ENCODE assay signal across 14 cellular contexts in genomic region chr2:101733257-101733993, GRCh38. TPM values are rescaled to one million over a fixed set of nuclear protein-coding genes. Genes with fewer than 3 reads are reported as not detected.
A peak's percentile ranks its signal among the peaks of the same experiment; 100 is the strongest.
DNase-seq lines count a peak whose midpoint lies in the region; ATAC-seq, FAIRE-seq and TF ChIP-seq lines count a peak whose summit lies in the region.
"Had no signal": no experiment of that assay in that cellular context is flagged by ENCODE, and none has a peak within 500 bp of the region (broad histone marks: within the 10 kb centered on the region; RNA-seq: fewer than 3 reads in every experiment).

No MANE protein-coding gene starts in this region.

- peaks cover 0 to 38% (median 2%) of the 10 kb centered on the region in 4 donors for H3K4me1 ChIP-seq in Peyer's patch

- H3K27me3 ChIP-seq in Peyer's patch = no peaks in the 10 kb centered on the region
- H3K27me3 ChIP-seq: adrenal gland, uterus had no signal

- DNase-seq in activated CD4-positive, alpha-beta T cell treated with anti-CD3 and anti-CD28 coated beads for 36 hours = no peak
- DNase-seq in activated CD4-positive, alpha-beta T cell treated with anti-CD3 and anti-CD28 coated beads for 4 hours = no peak
- DNase-seq in activated CD8-positive, alpha-beta T cell treated with anti-CD3 and anti-CD28 coated beads for 36 hours = no peak
- peak; percentile 62 for DNase-seq in islet precursor cell
- DNase-seq in stimulated activated naive B cell treated with anti-CD40 and anti-IgM and Interleukin-4, amounts not matched to agents 10 μg/mL and 1 μg/mL and 100 μg/mL, for 72 hours = no peak
- DNase-seq in dedifferentiated amniotic fluid mesenchymal stem cell (ENCODE audit: extremely low spot score) = no peak
- DNase-seq in RCC 7860 (ENCODE audit: low spot score) = no peak
- no peak for DNase-seq in Peyer's patch
- DNase-seq: activated CD4-positive, alpha-beta T cell treated with anti-CD3 and anti-CD28 coated beads for 1 hour; immature natural killer cell; NCI-H2107; RPMI8226; uterus had no signal

- no peak for FAIRE-seq in RCC 7860 (lab: Jason Lieb, UNC)

- intact Hi-C loops in activated CD4-positive, alpha-beta T cell treated with anti-CD3 and anti-CD28 coated beads for 36 hours (cut with DNase I, micrococcal nuclease) = loop anchor here (10.0 kb wide), 2 partner anchors 521 to 631 kb away; no protein-coding TSS in a partner anchor
- intact Hi-C loops in activated CD8-positive, alpha-beta T cell treated with anti-CD3 and anti-CD28 coated beads for 36 hours (cut with micrococcal nuclease) = no loop called here

- TF ChIP-seq POLR2A in Peyer's patch (IDR thresholded peaks at IDR 0.05) = no peak

- no peaks in the 10 kb centered on the region for H3K36me3 ChIP-seq in Peyer's patch
- H3K36me3 ChIP-seq: adrenal gland, uterus had no signal

- peaks cover 92% of the 10 kb centered on the region for H3K4me1 Mint-ChIP-seq in activated CD4-positive, alpha-beta T cell treated with anti-CD3 and anti-CD28 coated beads for 36 hours
- peaks cover 90% of the 10 kb centered on the region for H3K4me1 Mint-ChIP-seq in activated CD8-positive, alpha-beta T cell treated with anti-CD3 and anti-CD28 coated beads for 36 hours (ENCODE audit: low read depth)
- peaks cover 61 to 90% of the 10 kb centered on the region in 2 donors for H3K4me1 Mint-ChIP-seq in stimulated activated naive B cell treated with anti-CD40 and anti-IgM and Interleukin-4, amounts not matched to agents 10 μg/mL and 1 μg/mL and 100 μg/mL, for 72 hours

- CTCF ChIA-PET in activated CD4-positive, alpha-beta T cell treated with anti-CD3 and anti-CD28 coated beads for 36 hours (lab: Charles Lee) = interaction anchor here (1.2 to 3.0 kb wide), 7 partner anchors 16 to 97 kb away, joined by 3 to 15 read pairs (median 5); no protein-coding TSS in a partner anchor
- CTCF ChIA-PET in activated CD8-positive, alpha-beta T cell treated with anti-CD3 and anti-CD28 coated beads for 36 hours (lab: Charles Lee) = interaction anchor here (2.0 to 2.1 kb wide), 2 partner anchors 15 to 36 kb away, joined by 7 to 10 read pairs; no protein-coding TSS in a partner anchor

- no peak overlapping the region for H3K4me3 ChIP-seq in Peyer's patch
- H3K4me3 ChIP-seq: adrenal gland, uterus had no signal

- no peaks in the 10 kb centered on the region for H3K9me3 ChIP-seq in Peyer's patch
- H3K9me3 ChIP-seq: adrenal gland, uterus had no signal

- no peak for ATAC-seq in activated CD4-positive, alpha-beta T cell treated with anti-CD3 and anti-CD28 coated beads for 36 hours
- ATAC-seq in activated CD8-positive, alpha-beta T cell treated with anti-CD3 and anti-CD28 coated beads for 36 hours = no peak
- peak in 1 of 2 donors; percentile 38 for ATAC-seq in stimulated activated naive B cell treated with anti-CD40 and anti-IgM and Interleukin-4, amounts not matched to agents 10 μg/mL and 1 μg/mL and 100 μg/mL, for 72 hours (replicated peaks)

- H3K36me3 Mint-ChIP-seq in activated CD4-positive, alpha-beta T cell treated with anti-CD3 and anti-CD28 coated beads for 36 hours (ENCODE audit: low read depth) = no peaks in the 10 kb centered on the region
- peaks cover 2% of the 10 kb centered on the region for H3K36me3 Mint-ChIP-seq in activated CD8-positive, alpha-beta T cell treated with anti-CD3 and anti-CD28 coated beads for 36 hours (ENCODE audit: low read depth)
- peaks cover 13 to 21% of the 10 kb centered on the region in 2 donors for H3K36me3 Mint-ChIP-seq in stimulated activated naive B cell treated with anti-CD40 and anti-IgM and Interleukin-4, amounts not matched to agents 10 μg/mL and 1 μg/mL and 100 μg/mL, for 72 hours
- H3K36me3 Mint-ChIP-seq: immature natural killer cell had no signal

- no peak for TF ChIP-seq CTCF in activated CD8-positive, alpha-beta T cell treated with anti-CD3 and anti-CD28 coated beads for 36 hours (IDR thresholded peaks at IDR 0.05)
- no peak for TF ChIP-seq CTCF in Peyer's patch (IDR thresholded peaks at IDR 0.05)

- peak overlapping the region; percentile 76 for H3K27ac Mint-ChIP-seq in activated CD4-positive, alpha-beta T cell treated with anti-CD3 and anti-CD28 coated beads for 36 hours
- peak overlapping the region; percentile 3 for H3K27ac Mint-ChIP-seq in activated CD8-positive, alpha-beta T cell treated with anti-CD3 and anti-CD28 coated beads for 36 hours
- H3K27ac Mint-ChIP-seq in stimulated activated naive B cell treated with anti-CD40 and anti-IgM and Interleukin-4, amounts not matched to agents 10 μg/mL and 1 μg/mL and 100 μg/mL, for 72 hours = peak overlapping the region; percentile 4

- H3K9me3 Mint-ChIP-seq in activated CD4-positive, alpha-beta T cell treated with anti-CD3 and anti-CD28 coated beads for 36 hours (ENCODE audit: low read depth) = no peaks in the 10 kb centered on the region
- H3K9me3 Mint-ChIP-seq in activated CD8-positive, alpha-beta T cell treated with anti-CD3 and anti-CD28 coated beads for 36 hours = no peaks in the 10 kb centered on the region
- H3K9me3 Mint-ChIP-seq in stimulated activated naive B cell treated with anti-CD40 and anti-IgM and Interleukin-4, amounts not matched to agents 10 μg/mL and 1 μg/mL and 100 μg/mL, for 72 hours = no peaks in the 10 kb centered on the region

- POLR2A ChIA-PET in activated CD4-positive, alpha-beta T cell treated with anti-CD3 and anti-CD28 coated beads for 36 hours (lab: Charles Lee) = interaction anchor here (0.6 to 0.7 kb wide), 3 partner anchors 45 to 266 kb away, joined by 3 read pairs; no protein-coding TSS in a partner anchor
- POLR2A ChIA-PET in activated CD8-positive, alpha-beta T cell treated with anti-CD3 and anti-CD28 coated beads for 36 hours (lab: Charles Lee) = interaction anchor here (1.0 to 1.1 kb wide), 2 partner anchors 12 to 15 kb away, joined by 3 to 4 read pairs; no protein-coding TSS in a partner anchor

- H3K4me3 Mint-ChIP-seq in activated CD4-positive, alpha-beta T cell treated with anti-CD3 and anti-CD28 coated beads for 36 hours = no peak overlapping the region
- no peak overlapping the region for H3K4me3 Mint-ChIP-seq in activated CD8-positive, alpha-beta T cell treated with anti-CD3 and anti-CD28 coated beads for 36 hours
- H3K4me3 Mint-ChIP-seq in stimulated activated naive B cell treated with anti-CD40 and anti-IgM and Interleukin-4, amounts not matched to agents 10 μg/mL and 1 μg/mL and 100 μg/mL, for 72 hours = no peak overlapping the region
- H3K4me3 Mint-ChIP-seq: immature natural killer cell had no signal

- H3K27me3 Mint-ChIP-seq in activated CD4-positive, alpha-beta T cell treated with anti-CD3 and anti-CD28 coated beads for 36 hours = no peaks in the 10 kb centered on the region
- no peaks in the 10 kb centered on the region for H3K27me3 Mint-ChIP-seq in activated CD8-positive, alpha-beta T cell treated with anti-CD3 and anti-CD28 coated beads for 36 hours
- H3K27me3 Mint-ChIP-seq in stimulated activated naive B cell treated with anti-CD40 and anti-IgM and Interleukin-4, amounts not matched to agents 10 μg/mL and 1 μg/mL and 100 μg/mL, for 72 hours = no peaks in the 10 kb centered on the region

- H3K27ac ChIP-seq in Peyer's patch = no peak overlapping the region
- H3K27ac ChIP-seq: adrenal gland, uterus had no signal

RNA-seq across cellular contexts. Expression of gene MAP4K4, which starts 35.9 kb away (rescaled TPM):
- total RNA-seq in activated CD4-positive, alpha-beta T cell treated with anti-CD3 and anti-CD28 coated beads for 36 hours = 10 to 100 TPM; 62.3 to 70.2 TPM
- total RNA-seq in activated CD8-positive, alpha-beta T cell treated with anti-CD3 and anti-CD28 coated beads for 36 hours = 10 to 100 TPM; 26.3 to 27.3 TPM
- 10 to 100 TPM; 14.2 to 65.2 (median 29.1) TPM for total RNA-seq in Peyer's patch

Comparison
In these comparisons a context has a peak if more than half of its experiments do, and no peak if none do; other contexts are left out.
1. H3K27ac Mint-ChIP-seq: peak in every context shown above with its lines; median percentile 76 in activated CD4-positive, alpha-beta T cell treated with anti-CD3 and anti-CD28 coated beads for 36 hours; 4 in stimulated activated naive B cell treated with anti-CD40 and anti-IgM and Interleukin-4, amounts not matched to agents 10 μg/mL and 1 μg/mL and 100 μg/mL, for 72 hours; 3 in activated CD8-positive, alpha-beta T cell treated with anti-CD3 and anti-CD28 coated beads for 36 hours.